15 cellular contexts compared by ENCODE assay signal in genomic region chr12:8658361-8658760, GRCh38. TPM values are rescaled to one million over a fixed set of nuclear protein-coding genes. Genes with fewer than 3 reads are reported as not detected.
DNase-seq lines count a peak whose midpoint lies in the region; TF ChIP-seq lines count a peak whose summit lies in the region.
"Had no signal": no experiment of that assay in that cellular context is flagged by ENCODE, and none has a peak within 500 bp of the region (broad histone marks: within the 10 kb centered on the region; RNA-seq: fewer than 3 reads in every experiment).

No MANE protein-coding gene starts in this region.

- H3K27me3 ChIP-seq in esophagus squamous epithelium (peaks cover 0 to 2% (median 0%) of the 10 kb centered on the region in 4 donors), HAP-1 (ENCODE audit: low read depth) (no peaks in the 10 kb centered on the region)
- H3K27me3 ChIP-seq: BE2C had no signal

- H3K27ac ChIP-seq in esophagus squamous epithelium = no peak overlapping the region
- H3K27ac ChIP-seq: SJCRH30 had no signal

- H3K27me3 Mint-ChIP-seq in mesothelial cell of epicardium (ENCODE audit: low read depth) = no peaks in the 10 kb centered on the region

- H3K9me3 ChIP-seq in esophagus squamous epithelium (no peaks in the 10 kb centered on the region), HAP-1 (no peaks in the 10 kb centered on the region)
- H3K9me3 ChIP-seq: BE2C, SJCRH30 had no signal

- in situ Hi-C loops in GM13976 (cut with MboI; ENCODE audit: low sequenced_read_pairs, unreplicated experiment) = no loop called here
- in situ Hi-C loops in HAP-1 (cut with MboI; ENCODE audit: low sequenced_read_pairs) = no loop called here

- WGBS in esophagus squamous epithelium, 2 donors = 15 to 45% methylated on average over 1 of the region's 1 CpG

- DNase-seq in AG20443 (ENCODE audit: low spot score) (peak; percentile 83), LoVo (ENCODE audit: low spot score) (peak; percentile 31), dedifferentiated amniotic fluid mesenchymal stem cell (ENCODE audit: extremely low spot score) (peak; percentile 59), mesothelial cell of epicardium (ENCODE audit: low spot score in 2 of 2, unreplicated experiment in 2 of 2) (no peak), NCI-H1694 (lab: John Stamatoyannopoulos, UW) (no peak), GM13976 (ENCODE audit: low spot score) (no peak), esophagus squamous epithelium (lab: John Stamatoyannopoulos, UW) (no peak), HAP-1 (ENCODE audit: low spot score in 2 of 2) (no peak)
- DNase-seq: BE2C, GDM1, kidney, NCI-H1048, NCI-H510A had no signal

- H3K36me3 ChIP-seq in esophagus squamous epithelium (no peaks in the 10 kb centered on the region), HAP-1 (replicated peaks) (no peaks in the 10 kb centered on the region)
- H3K36me3 ChIP-seq: BE2C, SJCRH30 had no signal

- TF ChIP-seq CTCF in mesothelial cell of epicardium (IDR thresholded peaks at IDR 0.05; ENCODE audit: unreplicated experiment) (no peak), GM13976 (IDR thresholded peaks at IDR 0.05; ENCODE audit: borderline replicate concordance, control extremely low read depth, extremely low read depth, insufficient read depth, missing control alignments) (no peak), esophagus squamous epithelium (IDR thresholded peaks at IDR 0.05) (no peak)

- no peak for TF ChIP-seq POLR2A in esophagus squamous epithelium (IDR thresholded peaks at IDR 0.05)

- H3K4me1 Mint-ChIP-seq in mesothelial cell of epicardium = peaks cover 3% of the 10 kb centered on the region

- no peak overlapping the region for H3K4me3 Mint-ChIP-seq in mesothelial cell of epicardium

- no peaks in the 10 kb centered on the region for H3K4me1 ChIP-seq in esophagus squamous epithelium
- no peaks in the 10 kb centered on the region for H3K4me1 ChIP-seq in HAP-1
- H3K4me1 ChIP-seq: BE2C, SJCRH30 had no signal

- no peak overlapping the region for H3K4me3 ChIP-seq in esophagus squamous epithelium
- H3K4me3 ChIP-seq in HAP-1 = no peak overlapping the region
- H3K4me3 ChIP-seq: SJCRH30 had no signal

- H3K9me3 Mint-ChIP-seq in mesothelial cell of epicardium = no peaks in the 10 kb centered on the region

- H3K36me3 Mint-ChIP-seq in mesothelial cell of epicardium = no peaks in the 10 kb centered on the region

- intact Hi-C loops in esophagus squamous epithelium (cut with DNase I) = no loop called here

- H3K27ac Mint-ChIP-seq in mesothelial cell of epicardium = peak overlapping the region; percentile 85

RNA-seq across cellular contexts. Expression of gene MFAP5, which starts 4.3 kb away (rescaled TPM):
- total RNA-seq in mesothelial cell of epicardium = 0.60 to 1.8 TPM (median 1.5 TPM) in 3 replicates
- total RNA-seq in esophagus squamous epithelium = 10 to 100 TPM in 2 of 4 donors, 1 to 10 TPM in 2; 1.2 to 51.7 (median 16.9) TPM
- total RNA-seq: SJCRH30 had no signal

RNA-seq across cellular contexts. Expression of gene RIMKLB, which starts 39.4 kb away (rescaled TPM):
- 121 to 124 TPM (median 123 TPM) in 3 replicates for total RNA-seq in mesothelial cell of epicardium
- total RNA-seq in esophagus squamous epithelium = 10 to 100 TPM in 3 of 4 donors, 1 to 10 TPM in 1; 8.0 to 37.8 (median 15.0) TPM

RNA-seq across cellular contexts. Expression of gene AICDA, which starts 45.7 kb away (rescaled TPM):
- total RNA-seq in mesothelial cell of epicardium (not detected in 3 replicates), esophagus squamous epithelium (not detected)
- total RNA-seq: epithelial cell of proximal tubule, kidney, SJCRH30 had no signal

Comparison
In these comparisons a context has a peak if more than half of its experiments do, and no peak if none do; other contexts are left out.
1. DNase-seq: peak in AG20443 (single experiment), LoVo (single experiment) and dedifferentiated amniotic fluid mesenchymal stem cell (single experiment); none in mesothelial cell of epicardium (0 of 2), NCI-H1694 (single experiment), GM13976 (single experiment), esophagus squamous epithelium (single experiment) and HAP-1 (0 of 2).